In genomic region chr4:151091047-151091446, GRCh38 we compare ENCODE assay signal across 25 cellular contexts.
"Had no signal": no experiment of that assay in that cellular context is flagged by ENCODE, and none has a peak within 500 bp of the region (broad histone marks: within the 10 kb centered on the region; RNA-seq: fewer than 3 reads in every experiment).

No MANE protein-coding gene starts in this region.

- FAIRE-seq: HTR-8/SVneo had no signal

- H3K36me3 ChIP-seq: SJCRH30 had no signal

- H3K4me3 ChIP-seq: SJCRH30 had no signal

- H3K27ac ChIP-seq: HL-60, RWPE1, SJCRH30 had no signal

- H3K4me1 ChIP-seq: SJCRH30 had no signal

- ATAC-seq: Panc1, PC-3, Right ventricle myocardium inferior, SK-N-SH treated with all-trans-retinoic acid at 6 μM for 48 hours had no signal

- H3K27me3 ChIP-seq: SJCRH30 had no signal

- DNase-seq: IMR-90, Karpas-422, KG1, MM.1S, NCI-H1092 treated with DMSO at 0.1 percent for 48 hours, NCI-H1436, NCI-H187, NCI-H2029, NCI-H2081 treated with DMSO at 0.1 percent for 48 hours, NCI-H2171, NCI-H226, NCI-H446, NCI-H510A, NCI-H524 treated with DMSO at 0.1 percent for 48 hours, NCI-H69, NCI-H774, PC-3, SHP77 treated with DMSO at 0.1 percent for 48 hours, SJCRH30 had no signal
